8 cellular contexts compared by ENCODE assay signal in genomic region chr4:84529169-84529751, GRCh38. TPM values are rescaled to one million over a fixed set of nuclear protein-coding genes. Genes with fewer than 3 reads are reported as not detected.
DNase-seq lines count a peak whose midpoint lies in the region; ATAC-seq and TF ChIP-seq lines count a peak whose summit lies in the region.

No MANE protein-coding gene starts in this region.

- no peaks in the 10 kb centered on the region for H3K9me3 ChIP-seq in prostate gland
- peaks cover 0 to 4% of the 10 kb centered on the region in 2 donors for H3K9me3 ChIP-seq in neuronal stem cell (replicated peaks in 1 of 2; ENCODE audit: control insufficient read depth in 2 of 2, insufficient read depth in 1 of 2, low read depth in 1 of 2, low read length in 2 of 2)

- H4K91ac ChIP-seq in neuronal stem cell (ENCODE audit: low read depth, low read length, poor library complexity): no peak overlapping the region

- no peak overlapping the region for H2BK5ac ChIP-seq in neuronal stem cell (ENCODE audit: low read length)

- no peak for ATAC-seq in HG03469 (IDR thresholded peaks at IDR 0.05; ENCODE audit: unreplicated experiment)

- H3K4me3 ChIP-seq in dorsolateral prefrontal cortex (no peak overlapping the region), prostate gland (no peak overlapping the region), neuronal stem cell (ENCODE audit: low read length in 2 of 2) (no peak overlapping the region)

- DNase-seq in COLO829 (ENCODE audit: low spot score): peak; percentile 45
- peak; percentile 27 for DNase-seq in GM20000 (ENCODE audit: low spot score)
- DNase-seq in NCI-H69 (lab: John Stamatoyannopoulos, UW): peak; percentile 28
- no peak for DNase-seq in dorsolateral prefrontal cortex
- DNase-seq in prostate gland (ENCODE audit: low spot score): no peak
- DNase-seq in stimulated activated CD4-positive, alpha-beta T cell treated with anti-CD3 and anti-CD28 coated beads, Interleukin-2, amount 100 ng/mL, for 48 hours: no peak
- DNase-seq in neuronal stem cell (ENCODE audit: low spot score): no peak

- H4K8ac ChIP-seq in neuronal stem cell (ENCODE audit: low read depth, low read length): no peak overlapping the region

- no peaks in the 10 kb centered on the region for H3K36me3 ChIP-seq in prostate gland
- H3K36me3 ChIP-seq in neuronal stem cell (replicated peaks in 1 of 2; ENCODE audit: control insufficient read depth in 2 of 2, insufficient read depth in 2 of 2, low read length in 2 of 2): no peaks in the 10 kb centered on the region

- TF ChIP-seq CTCF in GM20000 (IDR thresholded peaks at IDR 0.05; ENCODE audit: extremely low read depth, missing control alignments) (peak; percentile 38), dorsolateral prefrontal cortex (IDR thresholded peaks at IDR 0.05 in 54 of 56, conservative IDR thresholded peaks at IDR 0.05 in 2 of 56; ENCODE audit: low read depth in 1 of 56, partially characterized antibody in 56 of 56) (peak; percentile 47 to 81 (median 64)), prostate gland (IDR thresholded peaks at IDR 0.05) (peak in 3 of 4 experiments; percentile 22 to 48 (median 31))

- no peak overlapping the region for H2BK120ac ChIP-seq in neuronal stem cell (ENCODE audit: low read depth, low read length)

- no peak overlapping the region for H3K23ac ChIP-seq in neuronal stem cell (ENCODE audit: low read depth, low read length, poor library complexity)

- no peak overlapping the region for H3K27ac ChIP-seq in dorsolateral prefrontal cortex
- H3K27ac ChIP-seq in prostate gland: no peak overlapping the region
- no peak overlapping the region for H3K27ac ChIP-seq in neuronal stem cell (replicated peaks; ENCODE audit: low read length)

- H3K18ac ChIP-seq in neuronal stem cell (ENCODE audit: low read length): no peak overlapping the region

- H3K4ac ChIP-seq in neuronal stem cell (ENCODE audit: low read length): no peak overlapping the region

- no peak overlapping the region for H3K14ac ChIP-seq in neuronal stem cell (ENCODE audit: low read length)

- intact Hi-C loops in dorsolateral prefrontal cortex (cut with DNase I): no loop called here
- intact Hi-C loops in prostate gland (cut with DNase I): no loop called here

- H3K4me2 ChIP-seq in neuronal stem cell (ENCODE audit: insufficient read depth, low read length, poor library complexity, severe bottlenecking): no peak overlapping the region

- H2AFZ ChIP-seq in neuronal stem cell (ENCODE audit: low read length): no peak overlapping the region

- no peak for TF ChIP-seq POLR2A in prostate gland (IDR thresholded peaks at IDR 0.05)

- 96% methylated on average over 2 of the region's 2 CpGs for WGBS in prostate gland
- no CpG with 5 or more reads among the region's 2 CpGs for WGBS in neuronal stem cell (ENCODE audit: extremely low coverage in 2 of 2, insufficient read length in 2 of 2, insufficient replicate concordance in 1 of 2), 2 donors

- no peak overlapping the region for H3K9ac ChIP-seq in neuronal stem cell (ENCODE audit: low read depth, low read length, poor library complexity)

- H3K4me1 ChIP-seq in prostate gland (replicated peaks): no peaks in the 10 kb centered on the region
- no peaks in the 10 kb centered on the region for H3K4me1 ChIP-seq in neuronal stem cell (ENCODE audit: control insufficient read depth in 2 of 2, insufficient read depth in 1 of 2, low read depth in 1 of 2, low read length in 2 of 2)

- no peak overlapping the region for H2BK12ac ChIP-seq in neuronal stem cell (ENCODE audit: low read length)

- H2AK5ac ChIP-seq in neuronal stem cell (ENCODE audit: low read depth, low read length): no peak overlapping the region

- H3K79me1 ChIP-seq in neuronal stem cell (ENCODE audit: low read depth, low read length): no peaks in the 10 kb centered on the region

- no peak overlapping the region for H2BK15ac ChIP-seq in neuronal stem cell (ENCODE audit: low read length)

- peaks cover 0 to 4% (median 0%) of the 10 kb centered on the region in 45 donors for H3K27me3 ChIP-seq in dorsolateral prefrontal cortex
- H3K27me3 ChIP-seq in prostate gland (replicated peaks; ENCODE audit: insufficient read depth): no peaks in the 10 kb centered on the region
- H3K27me3 ChIP-seq in neuronal stem cell (ENCODE audit: control insufficient read depth in 3 of 3, insufficient read depth in 3 of 3, low read depth in 1 of 3, low read length in 3 of 3): peaks cover 0 to 7% (median 0%) of the 10 kb centered on the region in 3 experiments

RNA-seq across cellular contexts. Expression of gene NKX6-1, which starts 30.2 kb away (rescaled TPM):
- total RNA-seq in dorsolateral prefrontal cortex: 1 to 10 TPM in 8 of 120 experiments, under 1 TPM in 100, not detected in 12; 0.18 to 1.6 (median 0.44) TPM
- total RNA-seq in prostate gland: under 1 TPM; 0.14 to 0.40 TPM
- polyA plus RNA-seq in neuronal stem cell (2013, experiment 1 of 2): 0.13 TPM
- 0.17 TPM for polyA plus RNA-seq in neuronal stem cell (2013, experiment 2 of 2)

RNA-seq across cellular contexts. Expression of gene CDS1, which starts 53.7 kb away (rescaled TPM):
- 10 to 100 TPM in 118 of 120 experiments, 1 to 10 TPM in 2; 6.2 to 36.7 (median 22.9) TPM for total RNA-seq in dorsolateral prefrontal cortex
- 10 to 100 TPM; 13.9 to 19.9 TPM for total RNA-seq in prostate gland
- polyA plus RNA-seq in neuronal stem cell (2013, experiment 1 of 2): 3.6 TPM
- polyA plus RNA-seq in neuronal stem cell (2013, experiment 2 of 2): 3.7 TPM

Comparison
In these comparisons a context has a peak if more than half of its experiments do, and no peak if none do; other contexts are left out.
1. DNase-seq: peak in COLO829 (single experiment), GM20000 (single experiment) and NCI-H69 (single experiment); none in dorsolateral prefrontal cortex (0 of 10), prostate gland (single experiment), stimulated activated CD4-positive, alpha-beta T cell treated with anti-CD3 and anti-CD28 coated beads, Interleukin-2, amount 100 ng/mL, for 48 hours (0 of 2) and neuronal stem cell (single experiment).
2. Peak in every context shown above with its lines, with median percentiles within 50 percentile points of each other: CTCF ChIP-seq.